ENCODE assay signal across 1 cellular context in genomic region chr10:28532509-28533314, GRCh38.
TF ChIP-seq lines count a peak whose summit lies in the region.

TSS of gene WAC (plus strand) at chr10:28533118. CDS start at chr10:28533580, 462 bp downstream.

TF ChIP-seq in HepG2, 621 proteins besides CTCF, POLR2A, EP300 and RAD21 (continued from another document and continues in another):
- no peak for TF ChIP-seq ZNF280D (CRISPR knock-in tag; IDR thresholded peaks at IDR 0.05)
- TF ChIP-seq KDM4B (CRISPR knock-in tag; IDR thresholded peaks at IDR 0.05), result peak; percentile 84
- peak; percentile 87 for TF ChIP-seq KLF6 (CRISPR knock-in tag; IDR thresholded peaks at IDR 0.05)
- TF ChIP-seq FUBP1 (CRISPR knock-in tag; IDR thresholded peaks at IDR 0.05; ENCODE audit: borderline replicate concordance), result no peak
- TF ChIP-seq CEBPG (CRISPR knock-in tag; IDR thresholded peaks at IDR 0.05), result no peak
- peak; percentile 85 for TF ChIP-seq SRY (CRISPR knock-in tag; IDR thresholded peaks at IDR 0.05)
- TF ChIP-seq ZBTB37 (CRISPR knock-in tag; IDR thresholded peaks at IDR 0.05), result no peak
- TF ChIP-seq ZBTB8A (CRISPR knock-in tag; IDR thresholded peaks at IDR 0.05; ENCODE audit: borderline replicate concordance, low read depth), result no peak
- 0 out of 2 replicates have a peak, but pooled peaks have one; percentile 22 for TF ChIP-seq MIER3 (CRISPR knock-in tag; IDR thresholded peaks at IDR 0.05; ENCODE audit: borderline replicate concordance)
- no peak for TF ChIP-seq ZNF850 (CRISPR knock-in tag; conservative IDR thresholded peaks at IDR 0.05)
- no peak for TF ChIP-seq THAP7 (CRISPR knock-in tag; IDR thresholded peaks at IDR 0.05)
- peak; percentile 76 for TF ChIP-seq AGO1 (IDR thresholded peaks at IDR 0.05; ENCODE audit: low read depth, low read length, poor library complexity, severe bottlenecking)
- no peak for TF ChIP-seq NFYB (CRISPR knock-in tag; IDR thresholded peaks at IDR 0.05)
- peak; percentile 85 for TF ChIP-seq ZNF747 (CRISPR knock-in tag; IDR thresholded peaks at IDR 0.05; ENCODE audit: borderline replicate concordance)
- TF ChIP-seq HDAC2 (CRISPR knock-in tag; IDR thresholded peaks at IDR 0.05), result peak; percentile 42; the same call in 1 of the 2 replicates
- peak; percentile 82; the same call in 1 of the 2 replicates for TF ChIP-seq ZNF572 (CRISPR knock-in tag; IDR thresholded peaks at IDR 0.05)
- no peak for TF ChIP-seq PRDM10 (CRISPR knock-in tag; IDR thresholded peaks at IDR 0.05; ENCODE audit: low read depth)
- TF ChIP-seq ZNF503 (CRISPR knock-in tag; IDR thresholded peaks at IDR 0.05), result no peak
- no peak for TF ChIP-seq NFE2 (CRISPR knock-in tag; IDR thresholded peaks at IDR 0.05)
- peak; percentile 29; the same call in 1 of the 2 replicates for TF ChIP-seq ZNF460 (CRISPR knock-in tag; IDR thresholded peaks at IDR 0.05; ENCODE audit: borderline replicate concordance)
- peak; percentile 93 for TF ChIP-seq GABPB1 (CRISPR knock-in tag; IDR thresholded peaks at IDR 0.05)
- TF ChIP-seq ZNF772 (CRISPR knock-in tag; IDR thresholded peaks at IDR 0.05), result peak; percentile 93
- 0 out of 2 replicates have a peak, but pooled peaks have one; percentile 64 for TF ChIP-seq ZC3H13 (CRISPR knock-in tag; IDR thresholded peaks at IDR 0.05)
- TF ChIP-seq ZNF678 (CRISPR knock-in tag; IDR thresholded peaks at IDR 0.05), result no peak
- TF ChIP-seq TFE3 (CRISPR knock-in tag; IDR thresholded peaks at IDR 0.05), result peak; percentile 57; the same call in 1 of the 2 replicates
- TF ChIP-seq SP140L (CRISPR knock-in tag; IDR thresholded peaks at IDR 0.05; ENCODE audit: borderline replicate concordance), result no peak
- TF ChIP-seq ZNF354B (CRISPR knock-in tag; IDR thresholded peaks at IDR 0.05), result peak; percentile 61; the same call in 1 of the 2 replicates
- TF ChIP-seq ZUFSP (CRISPR knock-in tag; IDR thresholded peaks at IDR 0.05; ENCODE audit: borderline replicate concordance), result no peak
- peak; percentile 95 for TF ChIP-seq MTERF4 (CRISPR knock-in tag; IDR thresholded peaks at IDR 0.05)
- peak; percentile 78 for TF ChIP-seq KMT2B (CRISPR knock-in tag; IDR thresholded peaks at IDR 0.05)
- no peak for TF ChIP-seq ZNF720 (CRISPR knock-in tag; IDR thresholded peaks at IDR 0.05)
- 0 out of 2 replicates have a peak, but pooled peaks have one; percentile 30 for TF ChIP-seq AHDC1 (CRISPR knock-in tag; IDR thresholded peaks at IDR 0.05; ENCODE audit: borderline replicate concordance)
- TF ChIP-seq ISX (CRISPR knock-in tag; conservative IDR thresholded peaks at IDR 0.05), result no peak; the same call in 1 of the 2 replicates
